10 cellular contexts compared by ENCODE assay signal in genomic region chr6:44092312-44092884, GRCh38.
"Had no signal": no experiment of that assay in that cellular context is flagged by ENCODE, and none has a peak within 500 bp of the region (broad histone marks: within the 10 kb centered on the region; RNA-seq: fewer than 3 reads in every experiment).

No MANE protein-coding gene starts in this region.

- H2AFZ ChIP-seq: GM23248 had no signal

- H3K27ac Mint-ChIP-seq: HFFc6 had no signal

- H3K27ac ChIP-seq: GM23248, HL-60, KMS-11 had no signal

- H3K4me2 ChIP-seq: KMS-11 had no signal

- H3K9me3 ChIP-seq: HAP-1 had no signal

- DNase-seq: GM23248, GOT3, H7, HFFc6, IMR-90, KBM-7 had no signal

- H3K9ac ChIP-seq: GM23248, KMS-11 had no signal

- H3K4me1 ChIP-seq: HAP-1 had no signal

- H3K4me3 ChIP-seq: GM23248, HAP-1 had no signal

- ATAC-seq: HCT116 had no signal

- H3K9me3 Mint-ChIP-seq: HFFc6 had no signal

- H3K4me3 Mint-ChIP-seq: HFFc6 had no signal

- H3K36me3 ChIP-seq: HAP-1 had no signal
